In genomic region chr1:217674330-217674729, GRCh38 we compare ENCODE assay signal across 21 cellular contexts. TPM values are rescaled to one million over a fixed set of nuclear protein-coding genes. Genes with fewer than 3 reads are reported as not detected.
"Had no signal": no experiment of that assay in that cellular context is flagged by ENCODE, and none has a peak within 500 bp of the region (broad histone marks: within the 10 kb centered on the region; RNA-seq: fewer than 3 reads in every experiment).

No MANE protein-coding gene starts in this region.

- H3K9me3 ChIP-seq: ascending aorta, esophagus muscularis mucosa, tibial artery had no signal

- H3K27me3 ChIP-seq: ascending aorta, brain microvascular endothelial cell, esophagus muscularis mucosa, tibial artery had no signal

- H3K27ac Mint-ChIP-seq: effector memory CD8-positive, alpha-beta T cell; memory B cell; natural killer cell treated with Interleukin-12 subunit alpha and Interleukin-12 subunit beta and Interleukin-15 and Interleukin-18, amount 100 ng/mL, for 72 hours; stimulated activated naive CD8-positive, alpha-beta T cell treated with anti-CD3 and anti-CD28 coated beads, Interleukin-15, amount 100 ng/mL, for 72 hours; T-helper 1 cell treated with Interleukin-12 subunit alpha and Interleukin-12 subunit beta and Interleukin-4 antibody, amounts not matched to agents 30 μg/mL and 1 μg/mL, for 36 hours had no signal

- H3K36me3 Mint-ChIP-seq: memory B cell; natural killer cell treated with Interleukin-12 subunit alpha and Interleukin-12 subunit beta and Interleukin-15 and Interleukin-18, amount 100 ng/mL, for 72 hours had no signal

- H3K27ac ChIP-seq: ascending aorta, brain microvascular endothelial cell, esophagus muscularis mucosa, parathyroid adenoma, tibial artery had no signal

- H2AFZ ChIP-seq: parathyroid adenoma had no signal

- H3K4me3 Mint-ChIP-seq: effector memory CD8-positive, alpha-beta T cell; memory B cell; natural killer cell treated with Interleukin-12 subunit alpha and Interleukin-12 subunit beta and Interleukin-15 and Interleukin-18, amount 100 ng/mL, for 72 hours; stimulated activated naive CD8-positive, alpha-beta T cell treated with anti-CD3 and anti-CD28 coated beads, Interleukin-15, amount 100 ng/mL, for 72 hours; T-helper 1 cell treated with Interleukin-12 subunit alpha and Interleukin-12 subunit beta and Interleukin-4 antibody, amounts not matched to agents 30 μg/mL and 1 μg/mL, for 36 hours had no signal

- H3K4me1 ChIP-seq: ascending aorta, esophagus muscularis mucosa, parathyroid adenoma, tibial artery had no signal

- H3K9ac ChIP-seq: parathyroid adenoma had no signal

- H3K4me1 Mint-ChIP-seq: stimulated activated naive CD8-positive, alpha-beta T cell treated with anti-CD3 and anti-CD28 coated beads, Interleukin-15, amount 100 ng/mL, for 72 hours had no signal

- H3K4me3 ChIP-seq: ascending aorta, esophagus muscularis mucosa, tibial artery had no signal

- H3K79me2 ChIP-seq: parathyroid adenoma had no signal

- H3K9me3 Mint-ChIP-seq: effector memory CD8-positive, alpha-beta T cell; memory B cell; stimulated activated naive CD8-positive, alpha-beta T cell treated with anti-CD3 and anti-CD28 coated beads, Interleukin-15, amount 100 ng/mL, for 72 hours; T-helper 1 cell treated with Interleukin-12 subunit alpha and Interleukin-12 subunit beta and Interleukin-4 antibody, amounts not matched to agents 30 μg/mL and 1 μg/mL, for 36 hours had no signal

- ATAC-seq: effector memory CD8-positive, alpha-beta T cell; natural killer cell treated with Interleukin-12 subunit alpha and Interleukin-12 subunit beta and Interleukin-15 and Interleukin-18, amount 100 ng/mL, for 72 hours; stimulated activated naive CD8-positive, alpha-beta T cell treated with anti-CD3 and anti-CD28 coated beads, Interleukin-15, amount 100 ng/mL, for 72 hours had no signal

- DNase-seq: activated CD4-positive, alpha-beta T cell treated with anti-CD3 and anti-CD28 coated beads for 4 hours; activated CD4-positive, alpha-beta T cell treated with anti-CD3 and anti-CD28 coated beads, Interleukin-2, amount 50 U/mL, for 48 hours; activated CD4-positive, CD25-positive, alpha-beta regulatory T cell; activated naive CD4-positive, alpha-beta T cell treated with anti-CD3 and anti-CD28 coated beads, Interleukin-2, amount 50 U/mL, for 16 hours; activated T-cell treated with anti-CD3 and anti-CD28 coated beads, Interleukin-2, amount 50 U/mL, for 48 hours; brain microvascular endothelial cell; caudate nucleus; effector memory CD8-positive, alpha-beta T cell; hippocampal formation; left cardiac atrium; right cardiac atrium; stimulated activated CD4-positive, alpha-beta T cell treated with anti-CD3 and anti-CD28 coated beads, Interleukin-12 subunit alpha, Interleukin-12 subunit beta, amount 100 ng/mL, for 4 hours; stimulated activated CD4-positive, alpha-beta T cell treated with anti-CD3 and anti-CD28 coated beads, Interleukin-4, amount 100 ng/mL, for 4 hours; stimulated activated naive CD8-positive, alpha-beta T cell treated with anti-CD3 and anti-CD28 coated beads, Interleukin-15, amount 100 ng/mL, for 72 hours; tibial artery had no signal

- H3K36me3 ChIP-seq: ascending aorta, brain microvascular endothelial cell, esophagus muscularis mucosa, tibial artery had no signal

RNA-seq across cellular contexts. Expression of gene SPATA17, which starts 43.2 kb away (rescaled TPM):
- total RNA-seq: ascending aorta; natural killer cell treated with Interleukin-12 subunit alpha and Interleukin-12 subunit beta and Interleukin-15 and Interleukin-18, amount 100 ng/mL, for 72 hours had no signal
